Comparison of ENCODE assay signal across 15 cellular contexts in genomic region chr2:20099780-20100179, GRCh38. TPM values are rescaled to one million over a fixed set of nuclear protein-coding genes. Genes with fewer than 3 reads are reported as not detected.
DNase-seq lines count a peak whose midpoint lies in the region; ATAC-seq, FAIRE-seq and TF ChIP-seq lines count a peak whose summit lies in the region.
"Had no signal": no experiment of that assay in that cellular context is flagged by ENCODE, and none has a peak within 500 bp of the region (broad histone marks: within the 10 kb centered on the region; RNA-seq: fewer than 3 reads in every experiment).

No MANE protein-coding gene starts in this region.

- H3K4me1 ChIP-seq in HepG2 (ENCODE audit: insufficient read depth, low read length), result peaks cover 47% of the 10 kb centered on the region
- H3K4me1 ChIP-seq in right lobe of liver, result peaks cover 0 to 28% (median 3%) of the 10 kb centered on the region in 4 donors
- no peaks in the 10 kb centered on the region for H3K4me1 ChIP-seq in H1 (replicated peaks in 1 of 4; ENCODE audit: control insufficient read depth in 3 of 4, insufficient read depth in 4 of 4, low read length in 3 of 4)
- no peaks in the 10 kb centered on the region for H3K4me1 ChIP-seq in mesendoderm (ENCODE audit: control insufficient read depth, low read depth, low read length)
- H3K4me1 ChIP-seq: BLaER1 had no signal

- no peak overlapping the region for H2BK15ac ChIP-seq in H1 (ENCODE audit: low read length)
- H2BK15ac ChIP-seq in mesendoderm (replicated peaks; ENCODE audit: low read depth), result no peak overlapping the region

- H4K5ac ChIP-seq in H1 (ENCODE audit: insufficient read length, low read depth, low read length), result no peak overlapping the region
- no peak overlapping the region for H4K5ac ChIP-seq in mesendoderm (ENCODE audit: low read length)

- no TSS peak for BruUV-seq in HepG2 (replicated peaks; lab: Mats Ljungman, UMichigan)

- H3K56ac ChIP-seq in H1 (replicated peaks; ENCODE audit: insufficient read length, low read depth, low read length), result no peak overlapping the region
- no peak overlapping the region for H3K56ac ChIP-seq in mesendoderm (ENCODE audit: low read length)

- H2BK12ac ChIP-seq in H1 (ENCODE audit: low read depth, low read length), result no peak overlapping the region

- POLR2A ChIA-PET in HepG2 (lab: Yijun Ruan, JAX) (no interaction called here), H1 (lab: Charles Lee; ENCODE audit: partially characterized antibody) (no interaction called here)

- H3K36me3 ChIP-seq in HepG2 (replicated peaks in 1 of 2; ENCODE audit: control insufficient read depth in 1 of 2, insufficient read depth in 2 of 2, low read length in 2 of 2) (no peaks in the 10 kb centered on the region), right lobe of liver (no peaks in the 10 kb centered on the region), H1 (ENCODE audit: control insufficient read depth in 2 of 4, insufficient read depth in 4 of 4, low read length in 3 of 4) (no peaks in the 10 kb centered on the region), mesendoderm (ENCODE audit: control insufficient read depth, insufficient read depth, low read length) (no peaks in the 10 kb centered on the region)
- H3K36me3 ChIP-seq: BLaER1 had no signal

- H3K4ac ChIP-seq in H1 (replicated peaks; ENCODE audit: insufficient read length, low read depth, low read length) (no peak overlapping the region), mesendoderm (ENCODE audit: low read depth, low read length) (no peak overlapping the region)

- H2BK120ac ChIP-seq in H1 (replicated peaks; ENCODE audit: low read depth, low read length) (no peak overlapping the region), mesendoderm (ENCODE audit: low read depth, low read length) (no peak overlapping the region)

- H3K4me3 ChIP-seq in HepG2 (replicated peaks in 1 of 3; ENCODE audit: insufficient read depth in 1 of 3, low read depth in 2 of 3, low read length in 3 of 3) (no peak overlapping the region), right lobe of liver (no peak overlapping the region), H1 (ENCODE audit: extremely low read depth in 1 of 4, insufficient read depth in 2 of 4, low read depth in 3 of 4, low read length in 4 of 4) (no peak overlapping the region), mesendoderm (ENCODE audit: low read length) (no peak overlapping the region)
- H3K4me3 ChIP-seq: A549, BLaER1, GM12878 had no signal

- no peak overlapping the region for H2AK5ac ChIP-seq in H1 (ENCODE audit: low read depth, low read length)
- no peak overlapping the region for H2AK5ac ChIP-seq in mesendoderm (ENCODE audit: low read length)

- FAIRE-seq in HepG2 (lab: Jason Lieb, UNC) (no peak), H1 (lab: Jason Lieb, UNC) (no peak)
- FAIRE-seq: A549, GM12878 had no signal

- no peak for TF ChIP-seq CTCF in HepG2 (CRISPR knock-in tag; IDR thresholded peaks at IDR 0.05)
- no peak for TF ChIP-seq CTCF in right lobe of liver (IDR thresholded peaks at IDR 0.05)
- TF ChIP-seq CTCF in H1 (IDR thresholded peaks at IDR 0.05; ENCODE audit: control extremely low read depth in 1 of 3, insufficient read depth in 1 of 3, low read depth in 1 of 3, low read length in 3 of 3), result no peak

- intact Hi-C loops in HepG2 (cut with micrococcal nuclease; ENCODE audit: unreplicated experiment), result loop anchor here (5.0 kb wide), 1 partner anchor 83 kb away; no protein-coding TSS in a partner anchor
- intact Hi-C loops in right lobe of liver (cut with DNase I), result loop anchor here (5.0 to 10.0 kb wide), 3 partner anchors 77 to 135 kb away; partner anchors contain the start of gene MATN3 (in 1 of the 2)

- no peaks in the 10 kb centered on the region for H3K23me2 ChIP-seq in H1 (ENCODE audit: low read depth, low read length)

- H3K9ac ChIP-seq in HepG2 (ENCODE audit: insufficient read depth, low read depth, low read length), result no peak overlapping the region
- H3K9ac ChIP-seq in H1 (replicated peaks in 1 of 4; ENCODE audit: extremely low read depth in 1 of 4, low read depth in 3 of 4, low read length in 3 of 4), result no peak overlapping the region
- no peak overlapping the region for H3K9ac ChIP-seq in mesendoderm (ENCODE audit: low read length)
- H3K9ac ChIP-seq: BLaER1 had no signal

- TF ChIP-seq EP300 in HepG2 (IDR thresholded peaks at IDR 0.05; ENCODE audit: low read depth in 2 of 2, low read length in 2 of 2) (no peak), HepG2 (CRISPR knock-in tag; IDR thresholded peaks at IDR 0.05; ENCODE audit: borderline replicate concordance) (no peak), H1 (IDR thresholded peaks at IDR 0.05; ENCODE audit: borderline replicate concordance in 1 of 2, low read depth in 2 of 2, low read length in 2 of 2) (no peak)

- no peak for TF ChIP-seq POLR2A in HepG2 (IDR thresholded peaks at IDR 0.05; ENCODE audit: insufficient read depth in 1 of 2, low read depth in 2 of 2, low read length in 2 of 2)
- no peak for TF ChIP-seq POLR2A in right lobe of liver (IDR thresholded peaks at IDR 0.05)
- no peak for TF ChIP-seq POLR2A in H1 (IDR thresholded peaks at IDR 0.05; ENCODE audit: control extremely low read depth in 1 of 2, low read depth in 2 of 2, low read length in 2 of 2)

- DNase-seq in HepG2 (ENCODE audit: low spot score) (no peak), right lobe of liver (no peak), H1 (ENCODE audit: low read depth in 1 of 2, low spot score in 2 of 2) (no peak), mesendoderm (peak; percentile 43), occipital lobe (lab: John Stamatoyannopoulos, UW) (no peak), DMS53 (lab: John Stamatoyannopoulos, UW) (no peak)
- DNase-seq: CD4-positive, alpha-beta memory T cell; DMS153; DMS79 treated with DMSO at 0.1 percent for 48 hours; HCEC 1CT had no signal

- ATAC-seq in HepG2, result peak; percentile 42
- no peak for ATAC-seq in right lobe of liver
- ATAC-seq in esophagus mucosa, result no peak
- ATAC-seq: A549, GM12878 had no signal

- no peaks in the 10 kb centered on the region for H3K27me3 ChIP-seq in HepG2 (ENCODE audit: control insufficient read depth in 1 of 2, insufficient read depth in 2 of 2, low read length in 2 of 2)
- no peaks in the 10 kb centered on the region for H3K27me3 ChIP-seq in right lobe of liver
- H3K27me3 ChIP-seq in H1 (replicated peaks in 1 of 4; ENCODE audit: control insufficient read depth in 3 of 4, extremely low read depth in 1 of 4, insufficient read depth in 3 of 4, low read length in 3 of 4), result no peaks in the 10 kb centered on the region
- H3K27me3 ChIP-seq in mesendoderm (ENCODE audit: insufficient read depth, low read length, poor library complexity), result no peaks in the 10 kb centered on the region
- H3K27me3 ChIP-seq: BLaER1 had no signal

- no peak overlapping the region for H3K14ac ChIP-seq in H1 (ENCODE audit: insufficient read length)

- H2AFZ ChIP-seq in HepG2 (ENCODE audit: low read length) (peak overlapping the region; percentile 52), H1 (ENCODE audit: low read length) (peak overlapping the region; percentile 87)

- in situ Hi-C loops in HepG2 (cut with HindIII; ENCODE audit: extremely low pct_ligation_motif_present, low pct_unique_long_range_greater_than_20kb), result no loop called here

- H3K18ac ChIP-seq in H1 (ENCODE audit: extremely low read depth, low read length) (no peak overlapping the region), mesendoderm (ENCODE audit: low read length) (no peak overlapping the region)

- H3K23ac ChIP-seq in H1 (ENCODE audit: insufficient read length) (no peak overlapping the region), mesendoderm (ENCODE audit: low read length) (no peak overlapping the region)

- no peak overlapping the region for H2BK20ac ChIP-seq in H1 (ENCODE audit: low read length)

- H4K20me1 ChIP-seq in HepG2 (ENCODE audit: insufficient read depth, low read length) (no peaks in the 10 kb centered on the region), H1 (replicated peaks in 1 of 2; ENCODE audit: control insufficient read depth in 1 of 2, insufficient read depth in 2 of 2, low read length in 2 of 2) (no peaks in the 10 kb centered on the region)
- H4K20me1 ChIP-seq: BLaER1 had no signal

- WGBS in HepG2 (ENCODE audit: low lambda C conversion rate), result 25% methylated on average over 6 of the region's 6 CpGs
- no CpG with 5 or more reads among the region's 6 CpGs for WGBS in right lobe of liver (ENCODE audit: insufficient coverage, low coverage, low lambda C conversion rate, missing lambda C conversion rate)
- WGBS in H1 (ENCODE audit: extremely low coverage in 1 of 2, insufficient coverage in 1 of 2, insufficient read length in 1 of 2, insufficient replicate concordance in 2 of 2, low coverage in 1 of 2, low lambda C conversion rate in 2 of 2, missing lambda C conversion rate in 1 of 2), 2 experiments, result 95% methylated on average over 6 of the region's 6 CpGs; no CpG with 5 or more reads in 1 of the 2 experiments
- no CpG with 5 or more reads among the region's 6 CpGs for WGBS in mesendoderm (ENCODE audit: extremely low coverage, insufficient coverage, low lambda C conversion rate)

- H2BK5ac ChIP-seq in H1 (ENCODE audit: low read depth, low read length), result no peak overlapping the region
- no peak overlapping the region for H2BK5ac ChIP-seq in mesendoderm (ENCODE audit: low read length)

- CTCF ChIA-PET in HepG2 (lab: Yijun Ruan, JAX; ENCODE audit: low intra/inter-chr PET ratio, low total read pairs) (interaction anchor here (3.6 kb wide), 1 partner anchor 144 kb away, joined by 93 read pairs; no protein-coding TSS in a partner anchor), H1 (lab: Charles Lee; ENCODE audit: partially characterized antibody) (interaction anchor here (0.7 to 1.6 kb wide), 7 partner anchors 10 to 144 kb away, joined by 3 to 7 read pairs (median 4); no protein-coding TSS in a partner anchor)

- H3K4me2 ChIP-seq in HepG2 (ENCODE audit: low read depth, low read length) (no peak overlapping the region; the same call in 1 of the 2 replicates), H1 (ENCODE audit: insufficient read depth in 1 of 2, low read depth in 2 of 2, low read length in 2 of 2) (no peak overlapping the region), mesendoderm (ENCODE audit: low read length) (no peak overlapping the region)
- H3K4me2 ChIP-seq: A549, BLaER1 had no signal

- TF ChIP-seq RAD21 in HepG2 (CRISPR knock-in tag; IDR thresholded peaks at IDR 0.05) (no peak), H1 (IDR thresholded peaks at IDR 0.05 in 1 of 2, conservative IDR thresholded peaks at IDR 0.05 in 1 of 2; ENCODE audit: low read depth in 2 of 2, low read length in 2 of 2) (no peak)

- H4K91ac ChIP-seq in H1 (replicated peaks; ENCODE audit: insufficient read length, low read length), result no peak overlapping the region

- H3K79me2 ChIP-seq in HepG2 (ENCODE audit: insufficient read depth, low read length) (no peaks in the 10 kb centered on the region), H1 (ENCODE audit: control insufficient read depth in 1 of 2, insufficient read depth in 2 of 2, low read length in 2 of 2) (no peaks in the 10 kb centered on the region), mesendoderm (ENCODE audit: control insufficient read depth, insufficient read depth, low read length) (no peaks in the 10 kb centered on the region)

- peaks cover 19% of the 10 kb centered on the region for H3K9me3 ChIP-seq in HepG2 (ENCODE audit: low read length)
- no peaks in the 10 kb centered on the region for H3K9me3 ChIP-seq in right lobe of liver
- no peaks in the 10 kb centered on the region for H3K9me3 ChIP-seq in H1 (ENCODE audit: insufficient read depth in 2 of 2, low read depth in 1 of 2, low read length in 1 of 2)
- H3K9me3 ChIP-seq: A549 had no signal

- H3K79me1 ChIP-seq in H1 (ENCODE audit: low read depth, low read length), result no peaks in the 10 kb centered on the region
- no peaks in the 10 kb centered on the region for H3K79me1 ChIP-seq in mesendoderm (ENCODE audit: low read length)

- H3K27ac ChIP-seq in HepG2 (ENCODE audit: extremely low read length, insufficient read depth, low read length), result no peak overlapping the region
- H3K27ac ChIP-seq in right lobe of liver, result no peak overlapping the region
- H3K27ac ChIP-seq in H1 (ENCODE audit: low read depth, low read length), result no peak overlapping the region
- H3K27ac ChIP-seq in mesendoderm (ENCODE audit: low read depth, low read length), result no peak overlapping the region
- H3K27ac ChIP-seq: 22Rv1, A549, BLaER1 had no signal

- H4K8ac ChIP-seq in H1 (ENCODE audit: extremely low read depth, insufficient read depth, low read length) (no peak overlapping the region), mesendoderm (ENCODE audit: low read depth, low read length) (no peak overlapping the region)

RNA-seq across cellular contexts. Expression of gene LAPTM4A, which starts 48.4 kb away (rescaled TPM):
- total RNA-seq in HepG2 (2016; rRNA removed; fragmentation: Illumina TruSeq; extraction: Trizol) (82.8 and 116 TPM in 2 replicates), right lobe of liver (100 to 1,000 TPM in 4 of 6 experiments, 10 to 100 TPM in 2; 80.0 to 143 (median 126) TPM), esophagus mucosa (85.4 TPM), occipital lobe (93.6 TPM)
- 18.7 and 21.2 TPM in 2 replicates for total RNA-seq in HepG2 (2016; cell fraction: cytosol; rRNA removed; fragmentation: Illumina TruSeq; extraction: Trizol; ENCODE audit: low read depth)
- 83.7 and 119 TPM in 2 replicates for total RNA-seq in HepG2 (2016; cell fraction: insoluble cytoplasmic fraction; rRNA removed; fragmentation: Illumina TruSeq; extraction: Trizol)
- 35.7 and 39.5 TPM in 2 replicates for total RNA-seq in HepG2 (2016; cell fraction: membrane; rRNA removed; fragmentation: Illumina TruSeq; extraction: Trizol)
- total RNA-seq in HepG2 (2016; cell fraction: nucleus; rRNA removed; fragmentation: Illumina TruSeq; extraction: Trizol), result 127 and 144 TPM in 2 replicates
- polyA plus RNA-seq in HepG2 (2011; rRNA removed) (491 and 558 TPM in 2 replicates), H1 (2011; rRNA removed) (274 and 419 TPM in 2 replicates)
- 344 and 527 TPM in 2 replicates for polyA plus RNA-seq in HepG2 (2011; cell fraction: cytosol; rRNA removed)
- polyA plus RNA-seq in HepG2 (2011; cell fraction: nucleus; rRNA removed), result 114 and 137 TPM in 2 replicates
- polyA plus RNA-seq in HepG2 (2012), result 288 and 349 TPM in 2 replicates
- polyA plus RNA-seq in HepG2 (2016; cell fraction: cytosol; fragmentation: Illumina TruSeq; extraction: Trizol; ENCODE audit: low read depth), result 46.6 and 49.9 TPM in 2 replicates
- polyA plus RNA-seq in HepG2 (2016; cell fraction: insoluble cytoplasmic fraction; fragmentation: Illumina TruSeq; extraction: Trizol; ENCODE audit: low read depth), result 181 and 190 TPM in 2 replicates
- 62.5 and 62.8 TPM in 2 replicates for polyA plus RNA-seq in HepG2 (2016; cell fraction: membrane; fragmentation: Illumina TruSeq; extraction: Trizol; ENCODE audit: low read depth)
- polyA plus RNA-seq in HepG2 (2016; cell fraction: nucleus; fragmentation: Illumina TruSeq; extraction: Trizol; ENCODE audit: insufficient read depth, low read depth), result 365 and 398 TPM in 2 replicates
- 123 and 176 TPM in 2 replicates for polyA minus RNA-seq in HepG2 (2011; rRNA and poly(A)+ RNA removed; ENCODE audit: low replicate concordance)
- polyA minus RNA-seq in HepG2 (2011; cell fraction: cytosol; rRNA and poly(A)+ RNA removed), result 150 and 184 TPM in 2 replicates
- 93.0 and 135 TPM in 2 replicates for polyA minus RNA-seq in HepG2 (2011; cell fraction: nucleus; rRNA and poly(A)+ RNA removed)
- 187 and 193 TPM in 2 replicates for total RNA-seq in H1 (2021; fragmentation: NEBNext Ultra II Directional; extraction: Animal tissue kit (Norgen Biotek cat#: 25700))
- 356 TPM for polyA plus RNA-seq in H1 (2011; cell fraction: cytosol; rRNA removed)
- 97.9 TPM for polyA plus RNA-seq in H1 (2011; cell fraction: nucleus; rRNA removed)
- 173 to 209 TPM (median 191 TPM) in 4 replicates for polyA plus RNA-seq in H1 (2012, experiment 1 of 2)
- 211 TPM for polyA plus RNA-seq in H1 (2012, experiment 2 of 2)
- polyA plus RNA-seq in H1 (2013, experiment 1 of 2), result 526 TPM
- 580 TPM for polyA plus RNA-seq in H1 (2013, experiment 2 of 2)
- polyA minus RNA-seq in H1 (2011; rRNA and poly(A)+ RNA removed), result 183 and 197 TPM in 2 replicates
- polyA minus RNA-seq in H1 (2011; cell fraction: cytosol; rRNA and poly(A)+ RNA removed), result 90.7 TPM
- 57.7 TPM for polyA minus RNA-seq in H1 (2011; cell fraction: nucleus; rRNA and poly(A)+ RNA removed)
- polyA plus RNA-seq in mesendoderm (2013, experiment 1 of 2), result 350 TPM
- polyA plus RNA-seq in mesendoderm (2013, experiment 2 of 2), result 343 TPM
